8 cellular contexts compared by ENCODE assay signal in the genomic region with DNA sequence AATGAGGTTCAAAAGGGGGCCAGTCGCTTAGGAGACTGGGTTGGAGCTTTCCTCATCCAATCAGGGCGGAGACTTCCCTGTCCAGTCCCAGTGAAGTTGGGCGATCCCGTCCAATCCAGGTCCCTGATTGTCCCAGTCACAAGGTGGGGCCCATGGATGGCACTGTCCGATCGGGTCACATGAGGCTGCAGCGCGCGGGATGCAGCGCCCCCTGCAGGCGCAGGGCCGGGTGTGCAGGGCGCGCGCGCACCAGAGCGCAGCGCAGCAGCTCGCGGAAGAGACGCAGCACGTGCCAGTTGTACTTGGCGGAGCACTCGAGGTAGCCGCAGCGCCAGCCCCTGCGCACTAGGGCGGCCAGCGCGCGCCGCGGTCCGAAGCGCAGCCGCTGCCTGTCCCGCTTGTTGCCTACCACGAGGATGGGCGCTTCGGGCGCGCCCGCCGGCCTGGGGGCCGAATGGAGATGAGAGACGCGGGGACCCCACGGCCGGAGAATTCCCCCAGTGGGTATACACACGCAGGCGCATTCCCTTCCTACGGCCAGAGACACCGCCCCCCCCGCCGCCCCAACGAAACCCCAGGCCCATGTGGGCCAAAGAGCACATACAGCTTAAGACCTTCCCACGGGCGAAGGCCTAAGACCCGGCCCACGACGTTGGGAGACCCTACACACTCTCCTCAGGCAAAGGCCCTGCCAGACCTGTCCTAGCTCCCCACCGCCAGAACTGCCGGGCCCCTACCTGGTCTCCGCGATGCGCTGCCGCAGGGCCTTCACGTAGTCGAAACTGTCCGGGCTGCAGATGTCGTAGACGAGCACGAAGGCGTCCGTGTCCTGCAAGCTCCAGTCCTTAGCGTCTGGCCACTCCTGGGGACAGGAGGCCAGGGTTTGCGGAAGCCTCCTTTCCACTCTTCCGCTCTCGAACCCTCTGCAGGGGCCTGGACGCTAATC. TPM values are rescaled to one million over a fixed set of nuclear protein-coding genes. Genes with fewer than 3 reads are reported as not detected.
A peak's percentile ranks its signal among the peaks of the same experiment; 100 is the strongest.
DNase-seq lines count a peak whose midpoint lies in the region; FAIRE-seq and TF ChIP-seq lines count a peak whose summit lies in the region.

No MANE protein-coding gene starts in this region.

- intact Hi-C loops in testis (cut with DNase I; ENCODE audit: low total_unique reads) = no loop called here

- H3K27ac ChIP-seq in iPS DF 6.9 (ENCODE audit: low read length) = no peak overlapping the region
- H3K27ac ChIP-seq in testis = no peak overlapping the region

- H3K4me1 ChIP-seq in iPS DF 6.9 (ENCODE audit: control insufficient read depth, insufficient read depth, low read length) (peaks cover 5% of the 10 kb centered on the region), testis (peaks cover 48% of the 10 kb centered on the region)

- DNase-seq in activated T-cell treated with anti-CD3 and anti-CD28 coated beads for 48 hours (ENCODE audit: low read depth) (peak; percentile 55), astrocyte of the hippocampus (ENCODE audit: low read depth, low spot score) (peak; percentile 63), iPS DF 6.9 (ENCODE audit: low read depth, low spot score) (peak; percentile 79), testis (peak; percentile 60), H54 (ENCODE audit: insufficient read length, low spot score) (no peak), NOMO-1 treated with dmso at 0.1 percent for 144 hours (lab: John Stamatoyannopoulos, UW; ENCODE audit: unreplicated experiment) (no peak), NCI-H2081 (lab: John Stamatoyannopoulos, UW) (no peak)
- no peak for DNase-seq in activated T-cell treated with anti-CD3 and anti-CD28 coated beads, Interleukin-2, amount 50 U/mL, for 1 hour

- H3K36me3 ChIP-seq in iPS DF 6.9 (ENCODE audit: control insufficient read depth, insufficient read depth, low read length) = no peaks in the 10 kb centered on the region
- no peaks in the 10 kb centered on the region for H3K36me3 ChIP-seq in testis (ENCODE audit: low read depth, missing control alignments)

- H3K27me3 ChIP-seq in iPS DF 6.9 (ENCODE audit: control insufficient read depth, insufficient read depth, low read length) (peaks cover 28% of the 10 kb centered on the region), testis (no peaks in the 10 kb centered on the region)

- no peak for FAIRE-seq in H54 (lab: Jason Lieb, UNC)

- peak; percentile 53 to 85 (median 79) for TF ChIP-seq CTCF in testis (IDR thresholded peaks at IDR 0.05)

- H3K4me3 ChIP-seq in iPS DF 6.9 (ENCODE audit: low read length) (no peak overlapping the region), testis (peak overlapping the region in 1 of 2 donors; percentile 47)

- TF ChIP-seq POLR2A in testis (IDR thresholded peaks at IDR 0.05) = no peak
- TF ChIP-seq POLR2A in H54 (IDR thresholded peaks at IDR 0.05; ENCODE audit: low read depth, low read length) = no peak

- no peaks in the 10 kb centered on the region for H3K9me3 ChIP-seq in iPS DF 6.9 (ENCODE audit: control insufficient read depth, insufficient read depth, low read length)
- H3K9me3 ChIP-seq in testis = no peaks in the 10 kb centered on the region

- WGBS in iPS DF 6.9 (ENCODE audit: insufficient coverage, insufficient read length) = no CpG with 5 or more reads among the region's 80 CpGs
- 19 to 31% methylated on average over 18 to 41 of the region's 80 CpGs for WGBS in testis, 2 donors

RNA-seq across cellular contexts. Expression of a gene that starts 2.1 kb away (rescaled TPM):
- total RNA-seq in testis = 10 to 100 TPM in 1 of 2 donors, 1 to 10 TPM in 1; 7.1 to 10.4 TPM
- 2.2 TPM for polyA plus RNA-seq in testis (ENCODE audit: insufficient read depth, low read depth, low replicate concordance)

RNA-seq across cellular contexts. Expression of a gene that starts 6.9 kb away (rescaled TPM):
- total RNA-seq in testis = 100 to 1,000 TPM; 191 to 197 TPM
- polyA plus RNA-seq in testis (ENCODE audit: insufficient read depth, low read depth, low replicate concordance) = 84.9 TPM

RNA-seq across cellular contexts. Expression of a gene that starts 45.3 kb away (rescaled TPM):
- total RNA-seq in testis = 100 to 1,000 TPM; 286 to 336 TPM
- 451 TPM for polyA plus RNA-seq in testis (ENCODE audit: insufficient read depth, low read depth, low replicate concordance)

RNA-seq across cellular contexts. Expression of a gene that starts 45.6 kb away (rescaled TPM):
- 10 to 100 TPM; 66.8 to 99.2 TPM for total RNA-seq in testis
- 55.1 TPM for polyA plus RNA-seq in testis (ENCODE audit: insufficient read depth, low read depth, low replicate concordance)

Comparison
In these comparisons a context has a peak if more than half of its experiments do, and no peak if none do; other contexts are left out.
1. DNase-seq: peak in activated T-cell treated with anti-CD3 and anti-CD28 coated beads for 48 hours (single experiment), astrocyte of the hippocampus (single experiment), iPS DF 6.9 (single experiment) and testis (single experiment); none in activated T-cell treated with anti-CD3 and anti-CD28 coated beads, Interleukin-2, amount 50 U/mL, for 1 hour (single experiment), H54 (single experiment), NOMO-1 treated with dmso at 0.1 percent for 144 hours (single experiment) and NCI-H2081 (0 of 2).